In the genomic region with DNA sequence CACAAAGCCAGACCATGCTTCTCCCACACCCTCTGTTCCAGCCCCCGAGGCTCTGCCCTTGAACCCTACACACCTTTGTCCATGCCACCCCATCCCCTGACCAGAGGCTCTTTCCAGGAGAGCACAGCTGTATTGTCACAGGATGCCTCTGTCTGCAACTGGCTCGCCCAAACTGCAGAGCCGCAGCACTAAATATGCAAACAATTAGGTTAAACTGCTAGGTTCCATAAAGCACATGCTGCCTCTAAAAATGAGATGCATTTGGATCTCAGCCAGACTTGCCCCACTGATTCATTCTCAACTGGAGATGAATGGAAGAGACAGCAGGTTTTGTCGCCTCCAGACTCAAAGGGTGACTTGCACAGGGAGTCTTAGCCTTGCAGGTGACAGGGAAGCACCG, we compare ENCODE assay signal across 16 cellular contexts.
DNase-seq lines count a peak whose midpoint lies in the region; ATAC-seq, FAIRE-seq and TF ChIP-seq lines count a peak whose summit lies in the region.
"Had no signal": no experiment of that assay in that cellular context is flagged by ENCODE, and none has a peak within 500 bp of the region (broad histone marks: within the 10 kb centered on the region; RNA-seq: fewer than 3 reads in every experiment).

No MANE protein-coding gene starts in this region.

- no peak for ATAC-seq in CD8-positive, alpha-beta T cell
- ATAC-seq in GM18858 (IDR thresholded peaks at IDR 0.05; ENCODE audit: unreplicated experiment) (peak; percentile 71), HG03565 (IDR thresholded peaks at IDR 0.05; ENCODE audit: unreplicated experiment) (peak; percentile 40), K562 (no peak), esophagus mucosa (no peak)

- H3K9ac ChIP-seq in K562 (ENCODE audit: insufficient read depth in 1 of 2, low read depth in 2 of 2, low read length in 2 of 2): peak overlapping the region in 1 of 2 experiments; percentile 53; a peak in 1 of 4 replicates

- no peaks in the 10 kb centered on the region for H3K4me1 ChIP-seq in CD8-positive, alpha-beta T cell (ENCODE audit: insufficient read depth, low read length)
- no peaks in the 10 kb centered on the region; a peak in 1 of 5 replicates for H3K4me1 ChIP-seq in K562 (replicated peaks in 1 of 2; ENCODE audit: control insufficient read depth in 2 of 2, insufficient read depth in 2 of 2, low read length in 2 of 2)

- H3K27ac ChIP-seq in CD8-positive, alpha-beta T cell (ENCODE audit: low read depth, low read length): no peak overlapping the region
- no peak overlapping the region for H3K27ac ChIP-seq in K562 (ENCODE audit: extremely low read depth, low read depth, low read length)

- POLR2A ChIA-PET in CD8-positive, alpha-beta T cell (lab: Charles Lee): interaction anchor here (1.3 kb wide), 1 partner anchor 128 kb away, joined by 3 read pairs; no protein-coding TSS in a partner anchor
- POLR2A ChIA-PET in K562 (lab: Yijun Ruan, JAX): interaction anchor here (0.7 to 3.7 kb wide), 6 partner anchors 11 to 33 kb away, joined by 3 to 20 read pairs (median 4); no protein-coding TSS in a partner anchor

- no peak overlapping the region for H3K4me3 ChIP-seq in CD8-positive, alpha-beta T cell (ENCODE audit: low read depth, low read length)
- no peak overlapping the region for H3K4me3 ChIP-seq in K562

- DNase-seq in CD8-positive, alpha-beta T cell: no peak
- DNase-seq in K562 (ENCODE audit: extremely low read depth in 1 of 4, low spot score in 3 of 4) (no peak), SW480 (ENCODE audit: low spot score) (no peak), posterior vena cava (ENCODE audit: low spot score) (no peak)
- no peak for DNase-seq in activated CD4-positive, CD25-positive, alpha-beta regulatory T cell (lab: John Stamatoyannopoulos, UW)
- DNase-seq: DMS53, kidney glomerular epithelial cell, NCI-H1105, NCI-H446, substantia nigra had no signal

- in situ Hi-C loops in K562 (cut with MboI): no loop called here

- H3K9me3 Mint-ChIP-seq in CD8-positive, alpha-beta T cell: no peaks in the 10 kb centered on the region
- H3K9me3 Mint-ChIP-seq: dendritic cell treated with granulocyte-macrophage colony-stimulating factor and Interleukin-4, amounts not matched to agents 40 ng/mL and 50 ng/mL, for 4 days; T-helper 2 cell treated with Interferon-gamma antibody and Interleukin-4, amounts not matched to agents 5 μg/mL and 100 μg/mL, for 36 hours had no signal

- H3K36me3 ChIP-seq in CD8-positive, alpha-beta T cell (ENCODE audit: insufficient read depth, low read length): peaks cover 89% of the 10 kb centered on the region
- H3K36me3 ChIP-seq in K562 (ENCODE audit: control insufficient read depth, insufficient read depth, low read length): peaks cover 97% of the 10 kb centered on the region; the same call in 2 of the 3 replicates

- no peak for FAIRE-seq in K562 (lab: Jason Lieb, UNC)
- FAIRE-seq: astrocyte had no signal

- no peaks in the 10 kb centered on the region for H3K9me1 ChIP-seq in K562 (ENCODE audit: control insufficient read depth, insufficient read depth, low read length)

- peak overlapping the region; percentile 60 for H3K27ac Mint-ChIP-seq in CD8-positive, alpha-beta T cell
- H3K27ac Mint-ChIP-seq: dendritic cell treated with granulocyte-macrophage colony-stimulating factor and Interleukin-4, amounts not matched to agents 40 ng/mL and 50 ng/mL, for 4 days; T-helper 2 cell treated with Interferon-gamma antibody and Interleukin-4, amounts not matched to agents 5 μg/mL and 100 μg/mL, for 36 hours had no signal

- TF ChIP-seq RAD21 in K562 (CRISPR knock-in tag; conservative IDR thresholded peaks at IDR 0.05 in 1 of 2, IDR thresholded peaks at IDR 0.05 in 1 of 2): no peak

- H3K27me3 Mint-ChIP-seq in CD8-positive, alpha-beta T cell (ENCODE audit: low read depth): no peaks in the 10 kb centered on the region
- H3K27me3 Mint-ChIP-seq: dendritic cell treated with granulocyte-macrophage colony-stimulating factor and Interleukin-4, amounts not matched to agents 40 ng/mL and 50 ng/mL, for 4 days had no signal

- H2AFZ ChIP-seq in K562 (ENCODE audit: low read depth, low read length): no peak overlapping the region

- H3K4me2 ChIP-seq in K562 (ENCODE audit: insufficient read depth, low read length): no peak overlapping the region

- TF ChIP-seq EP300 in K562 (IDR thresholded peaks at IDR 0.05; ENCODE audit: low read length): no peak

- 91% methylated on average over 5 of the region's 5 CpGs for WGBS in K562 (ENCODE audit: insufficient coverage, low coverage, missing lambda C conversion rate)

- 0 out of 2 replicates have a peak, but pooled peaks cover 11% of the 10 kb centered on the region for H4K20me1 ChIP-seq in K562 (replicated peaks; ENCODE audit: control insufficient read depth, insufficient read depth, low read length)

- no peaks in the 10 kb centered on the region for H3K4me1 Mint-ChIP-seq in CD8-positive, alpha-beta T cell (ENCODE audit: low read depth)

- no TSS peak for BruUV-seq in K562 (replicated peaks; lab: Mats Ljungman, UMichigan)

- H3K27me3 ChIP-seq in CD8-positive, alpha-beta T cell (ENCODE audit: insufficient read depth, low read length): no peaks in the 10 kb centered on the region
- no peaks in the 10 kb centered on the region for H3K27me3 ChIP-seq in K562 (ENCODE audit: control insufficient read depth in 2 of 2, insufficient read depth in 2 of 2, low read length in 2 of 2)

- H3K4me3 Mint-ChIP-seq in CD8-positive, alpha-beta T cell: no peak overlapping the region
- H3K4me3 Mint-ChIP-seq: dendritic cell treated with granulocyte-macrophage colony-stimulating factor and Interleukin-4, amounts not matched to agents 40 ng/mL and 50 ng/mL, for 4 days; T-helper 2 cell treated with Interferon-gamma antibody and Interleukin-4, amounts not matched to agents 5 μg/mL and 100 μg/mL, for 36 hours had no signal

- no peaks in the 10 kb centered on the region for H3K79me2 ChIP-seq in K562 (ENCODE audit: control insufficient read depth, insufficient read depth, low read length)

- no peak for TF ChIP-seq POLR2A in K562 (conservative IDR thresholded peaks at IDR 0.05)

- H3K9me3 ChIP-seq in CD8-positive, alpha-beta T cell (ENCODE audit: low read length): no peaks in the 10 kb centered on the region
- H3K9me3 ChIP-seq in K562 (replicated peaks; ENCODE audit: control insufficient read depth, insufficient read depth, low read depth, low read length): no peaks in the 10 kb centered on the region

- CTCF ChIA-PET in CD8-positive, alpha-beta T cell (lab: Charles Lee): interaction anchor here (1.0 kb wide), 1 partner anchor 33 kb away, joined by 4 read pairs; no protein-coding TSS in a partner anchor
- CTCF ChIA-PET in K562 (lab: Yijun Ruan, JAX; ENCODE audit: low intra/inter-chr PET ratio): interaction anchor here (0.8 kb wide), 1 partner anchor 127 kb away, joined by 3 read pairs; no protein-coding TSS in a partner anchor

- no peak for TF ChIP-seq CTCF in CD8-positive, alpha-beta T cell (IDR thresholded peaks at IDR 0.05)
- TF ChIP-seq CTCF in K562 (IDR thresholded peaks at IDR 0.05 in 2 of 3, conservative IDR thresholded peaks at IDR 0.05 in 1 of 3; ENCODE audit: insufficient read depth in 2 of 3, low read depth in 1 of 3, low read length in 3 of 3): no peak

- intact Hi-C loops in CD8-positive, alpha-beta T cell (cut with DNase I, micrococcal nuclease): no loop called here
- intact Hi-C loops in K562 (cut with micrococcal nuclease) (no loop called here), posterior vena cava (cut with DNase I) (no loop called here)

- peaks cover 95% of the 10 kb centered on the region for H3K36me3 Mint-ChIP-seq in CD8-positive, alpha-beta T cell

TF ChIP-seq in K562, 482 proteins besides CTCF, POLR2A, EP300 and RAD21:
- TF ChIP-seq NFIC (IDR thresholded peaks at IDR 0.05) (peak; percentile 23; the same call in 1 of the 2 replicates), WHSC1 (IDR thresholded peaks at IDR 0.05; ENCODE audit: low read length) (no peak)

Comparison
In these comparisons a context has a peak if more than half of its experiments do, and no peak if none do; other contexts are left out.
1. ATAC-seq: peak in GM18858 (single experiment) and HG03565 (single experiment); none in CD8-positive, alpha-beta T cell (single experiment), K562 (single experiment) and esophagus mucosa (single experiment).